ENCODE assay signal across 2 cellular contexts in the genomic region with DNA sequence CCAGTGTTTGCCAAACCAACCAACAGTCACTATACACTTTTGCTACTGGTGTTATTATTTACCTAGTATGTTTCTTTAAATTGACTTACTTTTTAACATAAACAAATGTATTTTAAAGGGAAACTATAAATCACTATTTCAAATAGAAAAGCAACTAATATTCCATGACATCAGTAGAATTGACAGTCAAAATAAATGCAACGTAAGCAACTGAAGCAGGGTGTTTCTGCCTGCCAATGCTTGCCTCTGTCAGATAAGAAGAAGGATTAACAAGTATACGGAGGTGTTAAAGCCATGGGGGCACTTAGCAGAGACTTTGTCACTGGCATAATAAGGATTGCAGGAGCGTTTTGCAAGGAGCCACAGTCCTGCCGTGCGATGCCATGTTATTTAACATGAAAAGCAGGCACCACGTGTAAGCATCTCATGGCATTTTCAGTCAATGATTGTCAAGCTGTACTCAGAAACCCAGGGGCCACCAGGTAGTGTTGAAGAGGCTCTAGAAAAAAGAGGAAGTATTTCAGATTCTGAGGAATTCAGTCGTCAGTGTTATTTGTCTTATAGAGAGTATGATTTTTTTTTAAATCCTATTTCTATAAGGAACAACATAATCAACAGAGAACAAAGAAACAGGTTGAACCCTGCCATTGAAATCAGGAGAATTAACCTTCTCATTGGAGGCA.
TF ChIP-seq lines count a peak whose summit lies in the region.

No MANE protein-coding gene starts in this region.

TF ChIP-seq in IMR-90, 13 proteins besides CTCF, POLR2A, EP300 and RAD21:
- peak; percentile 60 for TF ChIP-seq MAFK (IDR thresholded peaks at IDR 0.05; ENCODE audit: low read depth, low read length)
- TF ChIP-seq, protein P1, sequence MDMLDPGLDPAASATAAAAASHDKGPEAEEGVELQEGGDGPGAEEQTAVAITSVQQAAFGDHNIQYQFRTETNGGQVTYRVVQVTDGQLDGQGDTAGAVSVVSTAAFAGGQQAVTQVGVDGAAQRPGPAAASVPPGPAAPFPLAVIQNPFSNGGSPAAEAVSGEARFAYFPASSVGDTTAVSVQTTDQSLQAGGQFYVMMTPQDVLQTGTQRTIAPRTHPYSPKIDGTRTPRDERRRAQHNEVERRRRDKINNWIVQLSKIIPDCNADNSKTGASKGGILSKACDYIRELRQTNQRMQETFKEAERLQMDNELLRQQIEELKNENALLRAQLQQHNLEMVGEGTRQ (IDR thresholded peaks at IDR 0.05; ENCODE audit: low read depth, low read length) = no peak

TF ChIP-seq in K562, 482 proteins besides CTCF, POLR2A, EP300 and RAD21:
- TF ChIP-seq ZNF316 (IDR thresholded peaks at IDR 0.05) (peak; percentile 12; the same call in 1 of the 2 replicates), TAF7 (tag; IDR thresholded peaks at IDR 0.05) (no peak)
